Comparison of ENCODE assay signal across 34 cellular contexts in genomic region chr12:99265648-99266047, GRCh38.
DNase-seq lines count a peak whose midpoint lies in the region; ATAC-seq, FAIRE-seq and TF ChIP-seq lines count a peak whose summit lies in the region.
"Had no signal": no experiment of that assay in that cellular context is flagged by ENCODE, and none has a peak within 500 bp of the region (broad histone marks: within the 10 kb centered on the region; RNA-seq: fewer than 3 reads in every experiment).

No MANE protein-coding gene starts in this region.

- no peaks in the 10 kb centered on the region for H3K36me3 Mint-ChIP-seq in T-helper 2 cell treated with Interferon-gamma antibody and Interleukin-4, amounts not matched to agents 5 μg/mL and 100 μg/mL, for 36 hours (ENCODE audit: low read depth)
- H3K36me3 Mint-ChIP-seq: CD14-positive monocyte; CD4-positive, alpha-beta memory T cell; CD4-positive, CD25-positive, alpha-beta regulatory T cell; CD8-positive, alpha-beta memory T cell; CD8-positive, alpha-beta T cell had no signal

- H3K36me3 ChIP-seq in HEK293 (ENCODE audit: control insufficient read depth in 2 of 2, insufficient read depth in 1 of 2, low read length in 2 of 2): no peaks in the 10 kb centered on the region
- H3K36me3 ChIP-seq: BE2C had no signal

- TF ChIP-seq RAD21 in A549 (conservative IDR thresholded peaks at IDR 0.05 in 1 of 2, IDR thresholded peaks at IDR 0.05 in 1 of 2) (no peak), Ishikawa (IDR thresholded peaks at IDR 0.05; ENCODE audit: low read depth) (no peak)

- DNase-seq in A549 (ENCODE audit: low read depth in 1 of 2, low spot score in 1 of 2): no peak
- no peak for DNase-seq in GDM1 (lab: John Stamatoyannopoulos, UW)
- no peak for DNase-seq in T-helper 2 cell treated with Interferon-gamma antibody and Interleukin-4, amounts not matched to agents 5 μg/mL and 100 μg/mL, for 36 hours (ENCODE audit: low spot score)
- DNase-seq: 8988T; ACHN; AML-193; BE2C; C1 segment of cervical spinal cord; Caco-2; Calu3; CD4-positive, alpha-beta memory T cell; CD4-positive, alpha-beta T cell; CD4-positive, CD25-positive, alpha-beta regulatory T cell; CD8-positive, alpha-beta memory T cell; CD8-positive, alpha-beta T cell; COR-L47; DMS 273 treated with DMSO at 0.1 percent for 48 hours; DMS153; DMS53; DMS79; DMS79 treated with DMSO at 0.1 percent for 48 hours; DND-41; EL had no signal

- no peak for TF ChIP-seq CTCF in A549 (IDR thresholded peaks at IDR 0.05)
- TF ChIP-seq CTCF in HEK293 (tag by site-specific recombination; IDR thresholded peaks at IDR 0.05): no peak

- 6% methylated on average over 3 of the region's 3 CpGs for WGBS in A549 (ENCODE audit: missing lambda C conversion rate)

- TF ChIP-seq POLR2A in A549 (IDR thresholded peaks at IDR 0.05; ENCODE audit: low read length): no peak

- H3K4me1 ChIP-seq in A549 (no peaks in the 10 kb centered on the region), HEK293 (ENCODE audit: control insufficient read depth, insufficient read depth, low read length) (no peaks in the 10 kb centered on the region)
- H3K4me1 ChIP-seq: BE2C, Caco-2 had no signal

- POLR2A ChIA-PET in A549 (lab: Yijun Ruan, JAX): no interaction called here
- POLR2A ChIA-PET in HEK293 (lab: Yijun Ruan, JAX): no interaction called here

- H3K9me3 ChIP-seq in A549: no peaks in the 10 kb centered on the region
- H3K9me3 ChIP-seq in HEK293 (ENCODE audit: control insufficient read depth, insufficient read depth, low read depth, low read length): no peaks in the 10 kb centered on the region
- H3K9me3 ChIP-seq: BE2C, BLaER1, Caco-2 had no signal

- ATAC-seq in A549: no peak
- no peak for ATAC-seq in HG03378 (IDR thresholded peaks at IDR 0.05; ENCODE audit: unreplicated experiment)
- ATAC-seq: CD8-positive, alpha-beta T cell had no signal

- no peak overlapping the region for H3K27ac ChIP-seq in A549
- no peak overlapping the region for H3K27ac ChIP-seq in HEK293 (ENCODE audit: extremely low read depth, low read depth, low read length)
- H3K27ac ChIP-seq: 22Rv1; BLaER1; BLaER1 treated with 17β-estradiol and CSF1 and Interleukin-3, amounts not matched to agents 10 nM and 100 nM; C4-2B had no signal

- no peaks in the 10 kb centered on the region for H3K4me1 Mint-ChIP-seq in T-helper 2 cell treated with Interferon-gamma antibody and Interleukin-4, amounts not matched to agents 5 μg/mL and 100 μg/mL, for 36 hours (ENCODE audit: low read depth)
- H3K4me1 Mint-ChIP-seq: B cell; CD14-positive monocyte; CD4-positive, alpha-beta memory T cell; CD4-positive, CD25-positive, alpha-beta regulatory T cell; CD8-positive, alpha-beta memory T cell had no signal

- no peaks in the 10 kb centered on the region for H3K27me3 Mint-ChIP-seq in T-helper 2 cell treated with Interferon-gamma antibody and Interleukin-4, amounts not matched to agents 5 μg/mL and 100 μg/mL, for 36 hours (ENCODE audit: low read depth)
- H3K27me3 Mint-ChIP-seq: B cell; CD4-positive, alpha-beta memory T cell; CD4-positive, alpha-beta T cell; CD4-positive, CD25-positive, alpha-beta regulatory T cell; CD8-positive, alpha-beta memory T cell had no signal

- H3K4me3 ChIP-seq in A549: no peak overlapping the region
- H3K4me3 ChIP-seq in HEK293 (ENCODE audit: low read depth, low read length): no peak overlapping the region
- H3K4me3 ChIP-seq: BLaER1; BLaER1 treated with 17β-estradiol and CSF1 and Interleukin-3, amounts not matched to agents 10 nM and 100 nM had no signal

- no peak overlapping the region for H3K27ac Mint-ChIP-seq in T-helper 2 cell treated with Interferon-gamma antibody and Interleukin-4, amounts not matched to agents 5 μg/mL and 100 μg/mL, for 36 hours
- H3K27ac Mint-ChIP-seq: B cell; CD14-positive monocyte; CD4-positive, alpha-beta memory T cell; CD4-positive, alpha-beta T cell; CD4-positive, CD25-positive, alpha-beta regulatory T cell; CD8-positive, alpha-beta memory T cell; CD8-positive, alpha-beta T cell had no signal

- CTCF ChIA-PET in A549 (lab: Yijun Ruan, JAX): no interaction called here
- CTCF ChIA-PET in HEK293 (lab: Yijun Ruan, JAX): no interaction called here

- peaks cover 17% of the 10 kb centered on the region for H3K9me3 Mint-ChIP-seq in T-helper 2 cell treated with Interferon-gamma antibody and Interleukin-4, amounts not matched to agents 5 μg/mL and 100 μg/mL, for 36 hours

- H3K4me2 ChIP-seq in A549: no peak overlapping the region
- H3K4me2 ChIP-seq: BLaER1; BLaER1 treated with 17β-estradiol and CSF1 and Interleukin-3, amounts not matched to agents 10 nM and 100 nM had no signal

- TF ChIP-seq EP300 in A549 (IDR thresholded peaks at IDR 0.05) (no peak), Ishikawa (IDR thresholded peaks at IDR 0.05; ENCODE audit: borderline replicate concordance) (no peak)

- H3K4me3 Mint-ChIP-seq in T-helper 2 cell treated with Interferon-gamma antibody and Interleukin-4, amounts not matched to agents 5 μg/mL and 100 μg/mL, for 36 hours: no peak overlapping the region
- H3K4me3 Mint-ChIP-seq: B cell; CD14-positive monocyte; CD4-positive, alpha-beta memory T cell; CD4-positive, alpha-beta T cell; CD4-positive, CD25-positive, alpha-beta regulatory T cell; CD8-positive, alpha-beta memory T cell; CD8-positive, alpha-beta T cell had no signal

- no peak for FAIRE-seq in A549 (lab: Jason Lieb, UNC)
- FAIRE-seq: A204.1, D721Med had no signal

TF ChIP-seq in HEK293, 187 proteins besides CTCF, POLR2A, EP300 and RAD21:
- TF ChIP-seq, protein P1, sequence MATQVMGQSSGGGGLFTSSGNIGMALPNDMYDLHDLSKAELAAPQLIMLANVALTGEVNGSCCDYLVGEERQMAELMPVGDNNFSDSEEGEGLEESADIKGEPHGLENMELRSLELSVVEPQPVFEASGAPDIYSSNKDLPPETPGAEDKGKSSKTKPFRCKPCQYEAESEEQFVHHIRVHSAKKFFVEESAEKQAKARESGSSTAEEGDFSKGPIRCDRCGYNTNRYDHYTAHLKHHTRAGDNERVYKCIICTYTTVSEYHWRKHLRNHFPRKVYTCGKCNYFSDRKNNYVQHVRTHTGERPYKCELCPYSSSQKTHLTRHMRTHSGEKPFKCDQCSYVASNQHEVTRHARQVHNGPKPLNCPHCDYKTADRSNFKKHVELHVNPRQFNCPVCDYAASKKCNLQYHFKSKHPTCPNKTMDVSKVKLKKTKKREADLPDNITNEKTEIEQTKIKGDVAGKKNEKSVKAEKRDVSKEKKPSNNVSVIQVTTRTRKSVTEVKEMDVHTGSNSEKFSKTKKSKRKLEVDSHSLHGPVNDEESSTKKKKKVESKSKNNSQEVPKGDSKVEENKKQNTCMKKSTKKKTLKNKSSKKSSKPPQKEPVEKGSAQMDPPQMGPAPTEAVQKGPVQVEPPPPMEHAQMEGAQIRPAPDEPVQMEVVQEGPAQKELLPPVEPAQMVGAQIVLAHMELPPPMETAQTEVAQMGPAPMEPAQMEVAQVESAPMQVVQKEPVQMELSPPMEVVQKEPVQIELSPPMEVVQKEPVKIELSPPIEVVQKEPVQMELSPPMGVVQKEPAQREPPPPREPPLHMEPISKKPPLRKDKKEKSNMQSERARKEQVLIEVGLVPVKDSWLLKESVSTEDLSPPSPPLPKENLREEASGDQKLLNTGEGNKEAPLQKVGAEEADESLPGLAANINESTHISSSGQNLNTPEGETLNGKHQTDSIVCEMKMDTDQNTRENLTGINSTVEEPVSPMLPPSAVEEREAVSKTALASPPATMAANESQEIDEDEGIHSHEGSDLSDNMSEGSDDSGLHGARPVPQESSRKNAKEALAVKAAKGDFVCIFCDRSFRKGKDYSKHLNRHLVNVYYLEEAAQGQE (tag by site-specific recombination; IDR thresholded peaks at IDR 0.05): peak; percentile 71; the same call in 1 of the 2 replicates
- no peak for TF ChIP-seq ZNF624 (tag by site-specific recombination; IDR thresholded peaks at IDR 0.05)

TF ChIP-seq in Ishikawa, 13 proteins besides CTCF, POLR2A, EP300 and RAD21:
- TF ChIP-seq TEAD4 (IDR thresholded peaks at IDR 0.05) (no peak), ZBTB7A (IDR thresholded peaks at IDR 0.05; ENCODE audit: low read depth) (no peak), CREB1 (IDR thresholded peaks at IDR 0.05; ENCODE audit: low read depth) (no peak), FOXM1 (IDR thresholded peaks at IDR 0.05; ENCODE audit: borderline replicate concordance, low read depth) (no peak), EGR1 (IDR thresholded peaks at IDR 0.05) (no peak)
- TF ChIP-seq, protein P1 (IDR thresholded peaks at IDR 0.05; ENCODE audit: low read depth): peak; percentile 53; the same call in 1 of the 2 replicates
- TF ChIP-seq, protein P2, sequence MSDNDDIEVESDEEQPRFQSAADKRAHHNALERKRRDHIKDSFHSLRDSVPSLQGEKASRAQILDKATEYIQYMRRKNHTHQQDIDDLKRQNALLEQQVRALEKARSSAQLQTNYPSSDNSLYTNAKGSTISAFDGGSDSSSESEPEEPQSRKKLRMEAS (IDR thresholded peaks at IDR 0.05): no peak
